ENCODE assay signal across 19 cellular contexts in the genomic region with DNA sequence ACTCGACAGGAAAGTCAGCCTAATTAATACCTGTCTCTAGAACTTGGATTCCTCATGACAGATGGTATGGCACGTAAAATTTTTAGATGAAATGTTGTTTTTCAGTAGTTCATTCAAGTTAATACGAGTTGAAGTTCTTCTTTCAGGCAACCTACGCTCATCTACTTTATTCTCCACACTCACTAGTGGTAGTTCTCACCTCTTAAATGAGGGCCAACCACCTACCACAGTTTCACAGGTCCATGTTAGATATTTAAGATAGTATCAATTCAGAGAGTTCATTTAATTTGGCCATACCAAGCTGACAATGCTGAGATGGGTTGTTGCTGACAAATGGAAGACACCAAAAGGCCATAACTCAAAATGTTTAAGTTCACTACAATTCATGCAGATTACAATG. TPM values are rescaled to one million over a fixed set of nuclear protein-coding genes. Genes with fewer than 3 reads are reported as not detected.
DNase-seq lines count a peak whose midpoint lies in the region; ATAC-seq and TF ChIP-seq lines count a peak whose summit lies in the region.
"Had no signal": no experiment of that assay in that cellular context is flagged by ENCODE, and none has a peak within 500 bp of the region (broad histone marks: within the 10 kb centered on the region; RNA-seq: fewer than 3 reads in every experiment).

No MANE protein-coding gene starts in this region.

- H3K4me3 Mint-ChIP-seq in activated T-cell treated with anti-CD3 and anti-CD28 coated beads, Interleukin-2, amount 50 U/mL, for 72 hours = no peak overlapping the region
- H3K4me3 Mint-ChIP-seq in CD8-positive, alpha-beta T cell = no peak overlapping the region
- no peak overlapping the region for H3K4me3 Mint-ChIP-seq in activated T-helper 1 cell treated with anti-CD3 and anti-CD28 coated beads, Interleukin-12 subunit alpha, Interleukin-12 subunit beta, Interleukin-2, Interleukin-4 antibody, amounts not matched to agents 30 ng/mL and 10 ng/mL and 1 ng/mL, durations not matched to agents 14 hours and 24 hours and 36 hours
- peak overlapping the region in 1 of 10 donors; percentile 63 for H3K4me3 Mint-ChIP-seq in naive thymus-derived CD8-positive, alpha-beta T cell
- H3K4me3 Mint-ChIP-seq: HFFc6 had no signal

- CTCF ChIA-PET in CD8-positive, alpha-beta T cell (lab: Charles Lee) = interaction anchor here (1.2 to 1.7 kb wide), 3 partner anchors 36 to 80 kb away, joined by 3 to 9 read pairs (median 8); no protein-coding TSS in a partner anchor

- H3K4me1 ChIP-seq in CD8-positive, alpha-beta T cell (ENCODE audit: insufficient read depth, low read length) = peaks cover 65% of the 10 kb centered on the region
- H3K4me1 ChIP-seq: BE2C had no signal

- no peaks in the 10 kb centered on the region for H3K9me3 Mint-ChIP-seq in activated T-cell treated with anti-CD3 and anti-CD28 coated beads, Interleukin-2, amount 50 U/mL, for 72 hours
- H3K9me3 Mint-ChIP-seq in CD8-positive, alpha-beta T cell = no peaks in the 10 kb centered on the region
- no peaks in the 10 kb centered on the region for H3K9me3 Mint-ChIP-seq in activated T-helper 1 cell treated with anti-CD3 and anti-CD28 coated beads, Interleukin-12 subunit alpha, Interleukin-12 subunit beta, Interleukin-2, Interleukin-4 antibody, amounts not matched to agents 30 ng/mL and 10 ng/mL and 1 ng/mL, durations not matched to agents 14 hours and 24 hours and 36 hours
- no peaks in the 10 kb centered on the region for H3K9me3 Mint-ChIP-seq in naive thymus-derived CD8-positive, alpha-beta T cell
- H3K9me3 Mint-ChIP-seq: HFFc6 had no signal

- H3K27ac Mint-ChIP-seq in activated T-cell treated with anti-CD3 and anti-CD28 coated beads, Interleukin-2, amount 50 U/mL, for 72 hours = peak overlapping the region; percentile 39
- peak overlapping the region; percentile 76 for H3K27ac Mint-ChIP-seq in CD8-positive, alpha-beta T cell
- H3K27ac Mint-ChIP-seq in activated T-helper 1 cell treated with anti-CD3 and anti-CD28 coated beads, Interleukin-12 subunit alpha, Interleukin-12 subunit beta, Interleukin-2, Interleukin-4 antibody, amounts not matched to agents 30 ng/mL and 10 ng/mL and 1 ng/mL, durations not matched to agents 14 hours and 24 hours and 36 hours = peak overlapping the region; percentile 31
- peak overlapping the region in 9 of 10 donors; percentile 31 to 98 (median 89) for H3K27ac Mint-ChIP-seq in naive thymus-derived CD8-positive, alpha-beta T cell
- H3K27ac Mint-ChIP-seq: HFFc6 had no signal

- intact Hi-C loops in CD8-positive, alpha-beta T cell (cut with DNase I, micrococcal nuclease) = loop anchor here in 1 of 2 experiments (5.0 kb wide), 1 partner anchor 468 kb away; a partner anchor contains a TSS
- intact Hi-C loops in activated T-helper 1 cell treated with anti-CD3 and anti-CD28 coated beads, Interleukin-12 subunit alpha, Interleukin-12 subunit beta, Interleukin-2, Interleukin-4 antibody, amounts not matched to agents 30 ng/mL and 10 ng/mL and 1 ng/mL, durations not matched to agents 14 hours and 24 hours and 36 hours (cut with micrococcal nuclease) = no loop called here

- ATAC-seq in activated T-cell treated with anti-CD3 and anti-CD28 coated beads, Interleukin-2, amount 50 U/mL, for 72 hours (replicated peaks in 1 of 2) = no peak
- ATAC-seq in CD8-positive, alpha-beta T cell = no peak
- ATAC-seq in naive thymus-derived CD8-positive, alpha-beta T cell = no peak
- ATAC-seq in HG02623 (IDR thresholded peaks at IDR 0.05; ENCODE audit: unreplicated experiment) (no peak), GM21360 (IDR thresholded peaks at IDR 0.05; ENCODE audit: unreplicated experiment) (no peak)
- ATAC-seq: PC-3 had no signal

- DNase-seq in activated T-cell treated with anti-CD3 and anti-CD28 coated beads, Interleukin-2, amount 50 U/mL, for 72 hours = no peak
- no peak for DNase-seq in activated T-cell treated with anti-CD3 and anti-CD28 coated beads, Interleukin-2, amount 50 U/mL, for 1 hour
- DNase-seq in CD8-positive, alpha-beta T cell = no peak
- DNase-seq in activated T-helper 1 cell treated with anti-CD3 and anti-CD28 coated beads, Interleukin-12 subunit alpha, Interleukin-12 subunit beta, Interleukin-2, Interleukin-4 antibody, amounts not matched to agents 30 ng/mL and 10 ng/mL and 1 ng/mL, durations not matched to agents 14 hours and 24 hours and 36 hours (ENCODE audit: low spot score) = no peak
- no peak for DNase-seq in naive thymus-derived CD8-positive, alpha-beta T cell
- no peak for DNase-seq in stimulated activated CD4-positive, alpha-beta T cell treated with anti-CD3 and anti-CD28 coated beads, Interleukin-1b, Interleukin-23, amount 100 ng/mL, for 48 hours
- DNase-seq: BE2C, DMS79 treated with DMSO at 0.1 percent for 48 hours, H7, HFFc6, NCI-H1417 treated with DMSO at 0.1 percent for 48 hours, NCI-H1930, NCI-H345, NCI-H526, PC-3, RPMI8226, SHP77 treated with DMSO at 0.1 percent for 48 hours had no signal

- H3K4me1 Mint-ChIP-seq in activated T-cell treated with anti-CD3 and anti-CD28 coated beads, Interleukin-2, amount 50 U/mL, for 72 hours (ENCODE audit: low read depth) = peaks cover 32% of the 10 kb centered on the region
- H3K4me1 Mint-ChIP-seq in CD8-positive, alpha-beta T cell (ENCODE audit: low read depth) = peaks cover 71% of the 10 kb centered on the region
- H3K4me1 Mint-ChIP-seq in activated T-helper 1 cell treated with anti-CD3 and anti-CD28 coated beads, Interleukin-12 subunit alpha, Interleukin-12 subunit beta, Interleukin-2, Interleukin-4 antibody, amounts not matched to agents 30 ng/mL and 10 ng/mL and 1 ng/mL, durations not matched to agents 14 hours and 24 hours and 36 hours (ENCODE audit: low read depth) = peaks cover 29% of the 10 kb centered on the region
- H3K4me1 Mint-ChIP-seq in naive thymus-derived CD8-positive, alpha-beta T cell = peaks cover 29 to 69% (median 62%) of the 10 kb centered on the region in 4 donors

- no peak overlapping the region for H3K27ac ChIP-seq in CD8-positive, alpha-beta T cell (ENCODE audit: low read depth, low read length)

- H3K9me3 ChIP-seq in CD8-positive, alpha-beta T cell (ENCODE audit: low read length) = no peaks in the 10 kb centered on the region
- H3K9me3 ChIP-seq: BE2C had no signal

- POLR2A ChIA-PET in CD8-positive, alpha-beta T cell (lab: Charles Lee) = interaction anchor here (1.4 kb wide), 1 partner anchor 79 kb away, joined by 5 read pairs; no protein-coding TSS in a partner anchor
- POLR2A ChIA-PET in naive thymus-derived CD8-positive, alpha-beta T cell (lab: Charles Lee) = no interaction called here

- H3K27me3 ChIP-seq in CD8-positive, alpha-beta T cell (ENCODE audit: insufficient read depth, low read length) = no peaks in the 10 kb centered on the region
- H3K27me3 ChIP-seq: BE2C had no signal

- peaks cover 0 to 2% of the 10 kb centered on the region in 2 donors for H3K36me3 Mint-ChIP-seq in activated T-cell treated with anti-CD3 and anti-CD28 coated beads, Interleukin-2, amount 50 U/mL, for 72 hours (ENCODE audit: insufficient read depth in 2 of 2)
- H3K36me3 Mint-ChIP-seq in CD8-positive, alpha-beta T cell = peaks cover 29% of the 10 kb centered on the region
- peaks cover 12% of the 10 kb centered on the region for H3K36me3 Mint-ChIP-seq in activated T-helper 1 cell treated with anti-CD3 and anti-CD28 coated beads, Interleukin-12 subunit alpha, Interleukin-12 subunit beta, Interleukin-2, Interleukin-4 antibody, amounts not matched to agents 30 ng/mL and 10 ng/mL and 1 ng/mL, durations not matched to agents 14 hours and 24 hours and 36 hours (ENCODE audit: low read depth)
- H3K36me3 Mint-ChIP-seq in naive thymus-derived CD8-positive, alpha-beta T cell = peaks cover 0 to 26% (median 14%) of the 10 kb centered on the region in 3 donors

- no peak overlapping the region for H3K4me3 ChIP-seq in CD8-positive, alpha-beta T cell (ENCODE audit: low read depth, low read length)

- no peak for TF ChIP-seq CTCF in CD8-positive, alpha-beta T cell (IDR thresholded peaks at IDR 0.05)

- no peaks in the 10 kb centered on the region for H3K27me3 Mint-ChIP-seq in activated T-cell treated with anti-CD3 and anti-CD28 coated beads, Interleukin-2, amount 50 U/mL, for 72 hours (ENCODE audit: low read depth)
- H3K27me3 Mint-ChIP-seq in CD8-positive, alpha-beta T cell (ENCODE audit: low read depth) = no peaks in the 10 kb centered on the region
- H3K27me3 Mint-ChIP-seq in activated T-helper 1 cell treated with anti-CD3 and anti-CD28 coated beads, Interleukin-12 subunit alpha, Interleukin-12 subunit beta, Interleukin-2, Interleukin-4 antibody, amounts not matched to agents 30 ng/mL and 10 ng/mL and 1 ng/mL, durations not matched to agents 14 hours and 24 hours and 36 hours (ENCODE audit: insufficient read depth) = no peaks in the 10 kb centered on the region
- no peaks in the 10 kb centered on the region for H3K27me3 Mint-ChIP-seq in naive thymus-derived CD8-positive, alpha-beta T cell

- H3K36me3 ChIP-seq in CD8-positive, alpha-beta T cell (ENCODE audit: insufficient read depth, low read length) = peaks cover 11% of the 10 kb centered on the region
- H3K36me3 ChIP-seq: BE2C had no signal

RNA-seq across cellular contexts. Expression of a gene that starts 50.6 kb away (rescaled TPM):
- total RNA-seq in activated T-cell treated with anti-CD3 and anti-CD28 coated beads, Interleukin-2, amount 50 U/mL, for 72 hours = 10 to 100 TPM; 46.1 to 60.0 TPM
- total RNA-seq in CD8-positive, alpha-beta T cell = 100 to 1,000 TPM; 121 to 132 TPM
- total RNA-seq in activated T-helper 1 cell treated with anti-CD3 and anti-CD28 coated beads, Interleukin-12 subunit alpha, Interleukin-12 subunit beta, Interleukin-2, Interleukin-4 antibody, amounts not matched to agents 30 ng/mL and 10 ng/mL and 1 ng/mL, durations not matched to agents 14 hours and 24 hours and 36 hours = 39.9 and 43.3 TPM in 2 replicates
- 100 to 1,000 TPM; 124 to 137 TPM for total RNA-seq in naive thymus-derived CD8-positive, alpha-beta T cell
- polyA plus RNA-seq in naive thymus-derived CD8-positive, alpha-beta T cell = 10 to 100 TPM; 37.1 to 60.2 (median 42.7) TPM

Comparison
In these comparisons a context has a peak if more than half of its experiments do, and no peak if none do; other contexts are left out.
1. H3K27ac Mint-ChIP-seq: peak in every context shown above with its lines; median percentile 89 in naive thymus-derived CD8-positive, alpha-beta T cell; 76 in CD8-positive, alpha-beta T cell; 39 in activated T-cell treated with anti-CD3 and anti-CD28 coated beads, Interleukin-2, amount 50 U/mL, for 72 hours; 31 in activated T-helper 1 cell treated with anti-CD3 and anti-CD28 coated beads, Interleukin-12 subunit alpha, Interleukin-12 subunit beta, Interleukin-2, Interleukin-4 antibody, amounts not matched to agents 30 ng/mL and 10 ng/mL and 1 ng/mL, durations not matched to agents 14 hours and 24 hours and 36 hours.